Comparison of ENCODE assay signal across 8 cellular contexts in the genomic region with DNA sequence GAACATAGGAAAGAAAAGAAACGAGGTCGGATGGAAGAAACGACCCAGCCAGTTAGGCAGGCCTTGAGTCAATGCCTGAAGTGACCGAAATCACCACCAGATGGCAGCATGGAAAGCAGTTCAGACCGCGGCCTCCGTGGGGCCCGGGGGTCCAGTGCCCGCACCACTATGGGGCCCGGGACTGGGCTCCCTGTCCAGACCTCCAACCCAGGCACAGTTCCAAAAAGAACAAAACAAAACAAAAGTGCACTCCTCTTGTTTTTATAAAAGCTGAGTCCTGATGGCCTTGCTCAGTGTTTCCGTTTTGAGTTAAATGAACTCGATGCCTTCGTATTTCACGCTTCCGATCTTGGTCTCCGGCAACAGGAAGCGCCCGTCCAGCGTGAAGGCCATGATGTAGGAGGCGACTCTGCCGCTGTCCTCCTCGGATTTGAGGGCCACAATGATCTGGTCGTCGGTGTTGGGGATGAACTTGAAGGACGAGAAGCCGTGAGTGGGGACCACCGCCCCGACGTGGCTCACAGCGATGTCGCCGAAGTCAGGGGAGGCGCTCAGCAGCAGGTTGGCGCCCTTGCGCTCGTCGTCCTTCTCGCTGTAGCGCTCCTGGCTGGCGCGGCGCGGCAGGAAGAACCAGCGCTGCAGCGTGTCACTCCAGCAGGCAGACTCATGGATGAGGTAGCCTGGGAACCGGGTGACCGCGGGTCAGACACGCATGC. TPM values are rescaled to one million over a fixed set of nuclear protein-coding genes. Genes with fewer than 3 reads are reported as not detected.
DNase-seq lines count a peak whose midpoint lies in the region; ATAC-seq and TF ChIP-seq lines count a peak whose summit lies in the region.

No MANE protein-coding gene starts in this region.

- no peaks in the 10 kb centered on the region for H3K4me1 ChIP-seq in fibroblast of lung (ENCODE audit: control insufficient read depth, extremely low read depth, insufficient read depth, low read length)
- no peaks in the 10 kb centered on the region for H3K4me1 ChIP-seq in neural progenitor cell
- peaks cover 9% of the 10 kb centered on the region for H3K4me1 ChIP-seq in upper lobe of right lung

- H3K27me3 Mint-ChIP-seq in neural progenitor cell (ENCODE audit: insufficient read depth, low read depth): peaks cover 2% of the 10 kb centered on the region

- H3K4me3 ChIP-seq in fibroblast of lung (replicated peaks in 1 of 4; ENCODE audit: control extremely low read depth in 1 of 4, insufficient read depth in 1 of 4, low read depth in 3 of 4, low read length in 4 of 4): no peak overlapping the region
- no peak overlapping the region for H3K4me3 ChIP-seq in neural progenitor cell
- H3K4me3 ChIP-seq in upper lobe of right lung: no peak overlapping the region

- H3K27me3 ChIP-seq in fibroblast of lung (ENCODE audit: control insufficient read depth, insufficient read depth, low read length) (no peaks in the 10 kb centered on the region), neural progenitor cell (no peaks in the 10 kb centered on the region), upper lobe of right lung (no peaks in the 10 kb centered on the region)

- no peaks in the 10 kb centered on the region for H3K9me3 ChIP-seq in fibroblast of lung (ENCODE audit: control insufficient read depth, insufficient read depth, low read depth, low read length)
- no peaks in the 10 kb centered on the region for H3K9me3 ChIP-seq in neural progenitor cell (ENCODE audit: low read depth)
- H3K9me3 ChIP-seq in upper lobe of right lung: no peaks in the 10 kb centered on the region

- H3K36me3 ChIP-seq in fibroblast of lung (ENCODE audit: control insufficient read depth, insufficient read depth, low read length): peaks cover 27% of the 10 kb centered on the region
- no peaks in the 10 kb centered on the region for H3K36me3 ChIP-seq in neural progenitor cell
- peaks cover 79% of the 10 kb centered on the region for H3K36me3 ChIP-seq in upper lobe of right lung

- no peak overlapping the region for H3K27ac ChIP-seq in fibroblast of lung (ENCODE audit: insufficient read depth, low read length)
- no peak overlapping the region for H3K27ac ChIP-seq in neural progenitor cell
- no peak overlapping the region for H3K27ac ChIP-seq in upper lobe of right lung

- peaks cover 29% of the 10 kb centered on the region for H3K36me3 Mint-ChIP-seq in neural progenitor cell

- ATAC-seq in upper lobe of right lung: peak; percentile 57

- peak overlapping the region; percentile 42 for H3K27ac Mint-ChIP-seq in neural progenitor cell

- no peak overlapping the region for H3K4me3 Mint-ChIP-seq in neural progenitor cell

- H3F3A ChIP-seq in neural progenitor cell (ENCODE audit: low read depth): no peaks in the 10 kb centered on the region

- H2AFZ ChIP-seq in fibroblast of lung (ENCODE audit: low read length) (no peak overlapping the region), neural progenitor cell (replicated peaks) (no peak overlapping the region)

- TF ChIP-seq CTCF in fibroblast of lung (conservative IDR thresholded peaks at IDR 0.05 in 1 of 2, IDR thresholded peaks at IDR 0.05 in 1 of 2; ENCODE audit: low read depth in 1 of 2, low read length in 2 of 2) (peak; percentile 57 to 76), neural progenitor cell (IDR thresholded peaks at IDR 0.05) (peak; percentile 74), upper lobe of right lung (IDR thresholded peaks at IDR 0.05) (peak; percentile 79)

- no peak overlapping the region for H3K4me2 ChIP-seq in fibroblast of lung (ENCODE audit: extremely low read depth, insufficient read depth, low read length)
- H3K4me2 ChIP-seq in neural progenitor cell: no peak overlapping the region

- DNase-seq in ELF-1 (ENCODE audit: low read depth, low spot score) (peak; percentile 63), NCI-H1694 (lab: John Stamatoyannopoulos, UW) (peak; percentile 47), activated T-cell treated with anti-CD3 and anti-CD28 coated beads for 1 hour (ENCODE audit: low read depth) (peak; percentile 52), fibroblast of lung (ENCODE audit: low read depth in 2 of 2) (peak; percentile 26 to 56), neural progenitor cell (ENCODE audit: low spot score) (peak; percentile 69), upper lobe of right lung (peak; percentile 69), putamen (ENCODE audit: low spot score) (no peak), foreskin melanocyte (no peak)

- H3K9ac ChIP-seq in fibroblast of lung (ENCODE audit: insufficient read depth, low read length) (no peak overlapping the region), neural progenitor cell (no peak overlapping the region)

- H3K4me1 Mint-ChIP-seq in neural progenitor cell: no peaks in the 10 kb centered on the region

- H3K79me2 ChIP-seq in fibroblast of lung (ENCODE audit: control insufficient read depth, insufficient read depth, low read length) (peaks cover 7% of the 10 kb centered on the region), neural progenitor cell (ENCODE audit: low read depth) (no peaks in the 10 kb centered on the region)

- no peaks in the 10 kb centered on the region for H3K9me3 Mint-ChIP-seq in neural progenitor cell

- intact Hi-C loops in upper lobe of right lung (cut with DNase I): no loop called here

- no peaks in the 10 kb centered on the region for H4K20me1 ChIP-seq in fibroblast of lung (ENCODE audit: control insufficient read depth, extremely low read depth, insufficient read depth, low read length)
- peaks cover 15% of the 10 kb centered on the region for H4K20me1 ChIP-seq in neural progenitor cell (ENCODE audit: low read depth)

RNA-seq across cellular contexts. Expression of a gene that starts 13.7 kb away (rescaled TPM):
- total RNA-seq in fibroblast of lung (320 and 387 TPM in 2 replicates), neural progenitor cell (ENCODE audit: low replicate concordance) (17.5 and 64.3 TPM in 2 replicates), upper lobe of right lung (405 TPM)
- polyA plus RNA-seq in fibroblast of lung: 93.2 and 128 TPM in 2 replicates
- 160 and 278 TPM in 2 replicates for polyA plus RNA-seq in fibroblast of lung (2012)
- 166 and 363 TPM in 2 replicates for polyA minus RNA-seq in fibroblast of lung (ENCODE audit: low replicate concordance)

RNA-seq across cellular contexts. Expression of a gene that starts 16.2 kb away (rescaled TPM):
- total RNA-seq in fibroblast of lung (36.2 and 46.6 TPM in 2 replicates), neural progenitor cell (ENCODE audit: low replicate concordance) (24.3 and 61.3 TPM in 2 replicates), upper lobe of right lung (59.6 TPM)
- 39.9 and 61.7 TPM in 2 replicates for polyA plus RNA-seq in fibroblast of lung
- 39.8 and 57.6 TPM in 2 replicates for polyA plus RNA-seq in fibroblast of lung (2012)
- polyA minus RNA-seq in fibroblast of lung (ENCODE audit: low replicate concordance): 50.1 and 68.5 TPM in 2 replicates

RNA-seq across cellular contexts. Expression of a gene that starts 30.6 kb away (rescaled TPM):
- 32.4 and 45.2 TPM in 2 replicates for total RNA-seq in fibroblast of lung
- 15.0 and 15.7 TPM in 2 replicates for polyA plus RNA-seq in fibroblast of lung
- polyA plus RNA-seq in fibroblast of lung (2012): 25.1 and 27.7 TPM in 2 replicates
- polyA minus RNA-seq in fibroblast of lung (ENCODE audit: low replicate concordance): 24.6 and 29.0 TPM in 2 replicates
- 1.4 and 2.6 TPM in 2 replicates for total RNA-seq in neural progenitor cell (ENCODE audit: low replicate concordance)
- total RNA-seq in upper lobe of right lung: 28.3 TPM

Comparison
In these comparisons a context has a peak if more than half of its experiments do, and no peak if none do; other contexts are left out.
1. DNase-seq: peak in ELF-1 (single experiment), NCI-H1694 (single experiment), activated T-cell treated with anti-CD3 and anti-CD28 coated beads for 1 hour (single experiment), fibroblast of lung (2 of 2), neural progenitor cell (single experiment) and upper lobe of right lung (single experiment); none in putamen (single experiment) and foreskin melanocyte (single experiment).
2. Peak in every context shown above with its lines, with median percentiles within 50 percentile points of each other: CTCF ChIP-seq.